ENCODE assay signal across 15 cellular contexts in the genomic region with DNA sequence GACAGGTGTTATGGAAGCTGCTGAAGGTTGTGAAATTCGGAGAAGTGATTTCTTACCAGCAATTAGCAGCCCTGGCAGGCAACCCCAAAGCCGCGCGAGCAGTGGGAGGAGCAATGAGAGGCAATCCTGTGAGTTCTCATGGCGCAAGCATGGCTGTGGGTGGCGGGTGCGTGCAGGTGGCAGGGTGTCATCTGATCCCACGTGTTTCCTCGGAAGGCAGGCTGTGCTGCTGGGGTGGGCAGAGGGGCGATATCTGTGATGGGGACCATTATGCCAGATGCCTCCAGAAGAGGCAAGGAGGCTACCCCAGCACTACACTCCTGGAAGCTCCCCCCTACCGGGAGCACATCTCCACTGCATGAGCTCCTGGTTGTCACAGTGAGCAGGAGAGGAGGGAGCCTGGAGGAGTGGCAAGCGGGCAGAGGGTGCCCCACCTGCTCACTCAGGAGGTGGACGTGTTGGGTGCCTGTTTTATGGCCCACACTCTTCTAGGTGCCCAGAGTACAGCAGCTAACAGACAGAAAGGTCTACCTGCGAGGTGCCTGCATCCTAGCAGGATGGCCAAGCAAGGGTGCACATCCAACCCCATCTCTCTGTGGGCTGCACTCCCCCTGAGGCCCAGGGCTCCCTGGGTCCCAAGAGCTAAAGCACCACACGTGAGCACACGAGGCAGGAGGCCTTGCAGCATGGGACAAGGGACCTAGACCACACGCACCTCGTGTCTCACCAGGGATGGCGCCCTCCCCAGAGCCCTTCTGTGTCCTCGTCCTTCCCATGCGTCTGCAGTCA.
A peak's percentile ranks its signal among the peaks of the same experiment; 100 is the strongest.
DNase-seq lines count a peak whose midpoint lies in the region; ATAC-seq and TF ChIP-seq lines count a peak whose summit lies in the region.
"Had no signal": no experiment of that assay in that cellular context is flagged by ENCODE, and none has a peak within 500 bp of the region (broad histone marks: within the 10 kb centered on the region; RNA-seq: fewer than 3 reads in every experiment).

No MANE protein-coding gene starts in this region.

- H2BK5ac ChIP-seq in neuronal stem cell (ENCODE audit: low read length): peak overlapping the region; percentile 35

- H3K14ac ChIP-seq in neuronal stem cell (ENCODE audit: low read length): no peak overlapping the region

- no peaks in the 10 kb centered on the region for H3K79me1 ChIP-seq in neuronal stem cell (ENCODE audit: low read depth, low read length)

- H2AFZ ChIP-seq in neuronal stem cell (ENCODE audit: low read length): no peak overlapping the region

- H3K27ac ChIP-seq in right atrium auricular region (no peak overlapping the region), neuronal stem cell (replicated peaks; ENCODE audit: low read length) (no peak overlapping the region), uterus (no peak overlapping the region)
- H3K27ac ChIP-seq: SJCRH30, thyroid gland had no signal

- no peak for TF ChIP-seq POLR2A in uterus (IDR thresholded peaks at IDR 0.05)

- H3K9me3 ChIP-seq in right atrium auricular region (peaks cover 0 to 1% of the 10 kb centered on the region in 2 donors), neuronal stem cell (replicated peaks in 1 of 2; ENCODE audit: control insufficient read depth in 2 of 2, insufficient read depth in 1 of 2, low read depth in 1 of 2, low read length in 2 of 2) (peaks cover 0 to 2% of the 10 kb centered on the region in 2 donors), uterus (peaks cover 0 to 5% of the 10 kb centered on the region in 2 donors)
- H3K9me3 ChIP-seq: SJCRH30, thyroid gland had no signal

- peak overlapping the region; percentile 50 for H2BK15ac ChIP-seq in neuronal stem cell (ENCODE audit: low read length)

- TF ChIP-seq CTCF in right atrium auricular region (IDR thresholded peaks at IDR 0.05) (no peak), uterus (IDR thresholded peaks at IDR 0.05) (no peak), GM10266 (IDR thresholded peaks at IDR 0.05; ENCODE audit: control insufficient read depth, insufficient read depth, low read depth, missing control alignments) (no peak)

- H3K36me3 ChIP-seq in right atrium auricular region (no peaks in the 10 kb centered on the region), neuronal stem cell (replicated peaks in 1 of 2; ENCODE audit: control insufficient read depth in 2 of 2, insufficient read depth in 2 of 2, low read length in 2 of 2) (no peaks in the 10 kb centered on the region), uterus (no peaks in the 10 kb centered on the region)
- H3K36me3 ChIP-seq: SJCRH30, thyroid gland had no signal

- ATAC-seq in Right ventricle myocardium inferior: no peak
- no peak for ATAC-seq in HG03442 (IDR thresholded peaks at IDR 0.05; ENCODE audit: unreplicated experiment)
- ATAC-seq: stimulated activated memory B cell treated with anti-CD40 and anti-IgM and Interleukin-4, amounts not matched to agents 10 μg/mL and 1 μg/mL and 100 μg/mL, for 72 hours had no signal

- no peaks in the 10 kb centered on the region for H3K27me3 ChIP-seq in right atrium auricular region
- H3K27me3 ChIP-seq in neuronal stem cell (ENCODE audit: control insufficient read depth in 3 of 3, insufficient read depth in 3 of 3, low read depth in 1 of 3, low read length in 3 of 3): no peaks in the 10 kb centered on the region
- no peaks in the 10 kb centered on the region for H3K27me3 ChIP-seq in uterus
- H3K27me3 ChIP-seq: SJCRH30, thyroid gland had no signal

- intact Hi-C loops in Right ventricle myocardium inferior (cut with DNase I) (no loop called here), uterus (cut with DNase I; ENCODE audit: low total_unique reads) (no loop called here)

- H2BK12ac ChIP-seq in neuronal stem cell (ENCODE audit: low read length): peak overlapping the region; percentile 5

- no peak overlapping the region for H4K8ac ChIP-seq in neuronal stem cell (ENCODE audit: low read depth, low read length)

- no peak overlapping the region for H4K91ac ChIP-seq in neuronal stem cell (ENCODE audit: low read depth, low read length, poor library complexity)

- H3K18ac ChIP-seq in neuronal stem cell (ENCODE audit: low read length): peak overlapping the region; percentile 83

- DNase-seq in right atrium auricular region (ENCODE audit: low spot score): peak; percentile 23
- DNase-seq in Right ventricle myocardium inferior (ENCODE audit: missing footprints): no peak
- peak; percentile 27 for DNase-seq in ecto neural progenitor cell (ENCODE audit: low spot score)
- no peak for DNase-seq in neuronal stem cell (ENCODE audit: low spot score)
- peak; percentile 4 to 9 for DNase-seq in uterus
- no peak for DNase-seq in GM10266 (ENCODE audit: extremely low spot score)
- DNase-seq: activated CD4-positive, alpha-beta T cell treated with anti-CD3 and anti-CD28 coated beads, Interleukin-2, amount 50 U/mL, for 4 hours; foreskin fibroblast; midbrain; NCI-H2029 treated with DMSO at 0.1 percent for 48 hours; NCI-H526; SJCRH30; thyroid gland had no signal

- H3K4me3 ChIP-seq in right atrium auricular region (no peak overlapping the region), neuronal stem cell (ENCODE audit: low read length in 2 of 2) (no peak overlapping the region), uterus (no peak overlapping the region)
- H3K4me3 ChIP-seq: SJCRH30, thyroid gland had no signal

- no peak overlapping the region for H3K4ac ChIP-seq in neuronal stem cell (ENCODE audit: low read length)

- no peak overlapping the region for H3K9ac ChIP-seq in neuronal stem cell (ENCODE audit: low read depth, low read length, poor library complexity)

- H2BK120ac ChIP-seq in neuronal stem cell (ENCODE audit: low read depth, low read length): no peak overlapping the region

- H3K4me2 ChIP-seq in neuronal stem cell (ENCODE audit: insufficient read depth, low read length, poor library complexity, severe bottlenecking): no peak overlapping the region

- H2AK5ac ChIP-seq in neuronal stem cell (ENCODE audit: low read depth, low read length): peak overlapping the region; percentile 51

- WGBS in neuronal stem cell (ENCODE audit: extremely low coverage in 2 of 2, insufficient read length in 2 of 2, insufficient replicate concordance in 1 of 2), 2 donors: no CpG with 5 or more reads among the region's 21 CpGs

- peak overlapping the region; percentile 68 for H3K23ac ChIP-seq in neuronal stem cell (ENCODE audit: low read depth, low read length, poor library complexity)

- H3K4me1 ChIP-seq in right atrium auricular region: peaks cover 0 to 5% of the 10 kb centered on the region in 2 donors
- peaks cover 0 to 7% of the 10 kb centered on the region in 2 donors for H3K4me1 ChIP-seq in neuronal stem cell (ENCODE audit: control insufficient read depth in 2 of 2, insufficient read depth in 1 of 2, low read depth in 1 of 2, low read length in 2 of 2)
- H3K4me1 ChIP-seq in uterus: no peaks in the 10 kb centered on the region
- H3K4me1 ChIP-seq: SJCRH30 had no signal

Comparison
In these comparisons a context has a peak if more than half of its experiments do, and no peak if none do; other contexts are left out.
1. DNase-seq: peak in right atrium auricular region (single experiment), ecto neural progenitor cell (single experiment) and uterus (2 of 2); none in Right ventricle myocardium inferior (single experiment), neuronal stem cell (single experiment) and GM10266 (single experiment).